In the genomic region with DNA sequence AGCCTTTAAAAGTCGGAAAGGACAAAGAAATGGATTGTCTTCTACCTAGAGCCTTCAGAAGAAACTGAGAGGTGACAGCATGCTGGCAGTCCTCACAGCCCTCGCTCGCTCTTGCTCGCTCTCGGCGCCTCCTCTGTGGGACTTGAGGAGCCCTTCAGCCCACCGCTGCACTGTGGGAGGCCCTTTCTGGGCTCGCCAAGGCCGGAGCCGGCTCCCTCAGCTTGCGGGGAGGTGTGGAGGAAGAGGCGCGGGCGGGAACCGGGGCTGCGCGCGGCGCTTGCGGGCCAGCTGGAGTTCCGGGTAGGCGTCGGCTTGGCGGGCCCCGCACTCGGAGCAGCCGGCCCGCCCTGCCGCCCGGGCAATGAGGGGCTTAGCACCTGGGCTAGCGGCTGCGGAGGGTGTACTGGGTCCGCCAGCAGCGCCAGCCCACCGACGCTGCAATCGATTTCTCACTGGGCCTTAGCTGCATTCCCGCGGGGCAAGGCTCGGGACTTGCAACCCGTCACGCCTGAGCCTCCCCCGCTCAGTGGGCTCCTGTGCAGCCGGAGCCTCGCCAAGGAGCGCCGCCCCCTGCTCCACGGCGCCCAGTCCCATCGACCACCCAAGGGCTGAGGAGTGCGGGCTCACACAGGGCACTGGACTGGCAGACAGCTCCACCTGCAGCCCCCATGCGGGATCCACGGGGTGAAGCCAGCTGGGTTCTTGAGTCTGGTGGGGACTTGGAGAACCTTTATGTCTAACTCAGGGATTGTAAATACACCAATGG, we compare ENCODE assay signal across 29 cellular contexts.
"Had no signal": no experiment of that assay in that cellular context is flagged by ENCODE, and none has a peak within 500 bp of the region (broad histone marks: within the 10 kb centered on the region; RNA-seq: fewer than 3 reads in every experiment).

No MANE protein-coding gene starts in this region.

- H3K27ac ChIP-seq: colonic mucosa, esophagus squamous epithelium, neutrophil, pancreas, right lobe of liver, thoracic aorta, tibial nerve, upper lobe of left lung, uterus had no signal

- ATAC-seq: left lobe of liver; mucosa of descending colon; natural killer cell treated with Interleukin-12 subunit alpha and Interleukin-12 subunit beta and Interleukin-15 and Interleukin-18, amount 100 ng/mL, for 72 hours; pancreas; right lobe of liver; stimulated activated effector memory CD8-positive, alpha-beta T cell treated with anti-CD3 and anti-CD28 coated beads, Interleukin-12 subunit alpha, Interleukin-12 subunit beta, amount 100 ng/mL, for 72 hours had no signal

- H3K27me3 Mint-ChIP-seq: dendritic cell treated with granulocyte-macrophage colony-stimulating factor and Interleukin-4, amounts not matched to agents 40 ng/mL and 50 ng/mL, for 4 days; naive B cell; natural killer cell treated with Interleukin-12 subunit alpha and Interleukin-12 subunit beta and Interleukin-15 and Interleukin-18, amount 100 ng/mL, for 72 hours; progenitor cell of endocrine pancreas had no signal

- H3K36me3 ChIP-seq: colonic mucosa, esophagus squamous epithelium, neutrophil, pancreas, right lobe of liver, thoracic aorta, tibial nerve, upper lobe of left lung, uterus had no signal

- H3K9me3 ChIP-seq: colonic mucosa, neutrophil, pancreas, right lobe of liver, thoracic aorta, uterus had no signal

- H3K4me1 Mint-ChIP-seq: mesothelial cell of epicardium; naive B cell; neural crest cell; stimulated activated effector memory CD8-positive, alpha-beta T cell treated with anti-CD3 and anti-CD28 coated beads, Interleukin-12 subunit alpha, Interleukin-12 subunit beta, amount 100 ng/mL, for 72 hours had no signal

- H3K27ac Mint-ChIP-seq: dendritic cell treated with granulocyte-macrophage colony-stimulating factor and Interleukin-4, amounts not matched to agents 40 ng/mL and 50 ng/mL, for 4 days; mesothelial cell of epicardium; naive B cell; natural killer cell treated with Interleukin-12 subunit alpha and Interleukin-12 subunit beta and Interleukin-15 and Interleukin-18, amount 100 ng/mL, for 72 hours; progenitor cell of endocrine pancreas; stimulated activated effector memory CD8-positive, alpha-beta T cell treated with anti-CD3 and anti-CD28 coated beads, Interleukin-12 subunit alpha, Interleukin-12 subunit beta, amount 100 ng/mL, for 72 hours had no signal

- H3K4me1 ChIP-seq: colonic mucosa, esophagus squamous epithelium, pancreas, right lobe of liver, tibial nerve, upper lobe of left lung, uterus had no signal

- DNase-seq: colonic mucosa; effector memory CD4-positive, alpha-beta T cell; erythroblast; esophagus squamous epithelium; mesenchymal stem cell; mucosa of descending colon; naive B cell; right lobe of liver; stimulated activated CD4-positive, alpha-beta T cell treated with anti-CD3 and anti-CD28 coated beads, Interleukin-2, amount 100 ng/mL, for 24 hours; stimulated activated CD4-positive, alpha-beta T cell treated with anti-CD3 and anti-CD28 coated beads, Interleukin-4, amount 100 ng/mL, for 24 hours; stimulated activated naive CD4-positive, alpha-beta T cell treated with Interleukin-2 at 50 U/mL for 16 hours; substantia nigra; uterus had no signal

- H3K36me3 Mint-ChIP-seq: mesothelial cell of epicardium; naive B cell; stimulated activated effector memory CD8-positive, alpha-beta T cell treated with anti-CD3 and anti-CD28 coated beads, Interleukin-12 subunit alpha, Interleukin-12 subunit beta, amount 100 ng/mL, for 72 hours had no signal

- H3K4me3 Mint-ChIP-seq: dendritic cell treated with granulocyte-macrophage colony-stimulating factor and Interleukin-4, amounts not matched to agents 40 ng/mL and 50 ng/mL, for 4 days; mesothelial cell of epicardium; naive B cell; natural killer cell treated with Interleukin-12 subunit alpha and Interleukin-12 subunit beta and Interleukin-15 and Interleukin-18, amount 100 ng/mL, for 72 hours; neural crest cell; stimulated activated effector memory CD8-positive, alpha-beta T cell treated with anti-CD3 and anti-CD28 coated beads, Interleukin-12 subunit alpha, Interleukin-12 subunit beta, amount 100 ng/mL, for 72 hours had no signal

- H3K4me3 ChIP-seq: colonic mucosa, esophagus squamous epithelium, mucosa of descending colon, pancreas, right lobe of liver, smooth muscle cell, thoracic aorta, tibial nerve, upper lobe of left lung, uterus had no signal

- H3K27me3 ChIP-seq: colonic mucosa, esophagus squamous epithelium, neutrophil, pancreas, right lobe of liver, tibial nerve, upper lobe of left lung, uterus had no signal

- FAIRE-seq: endometrium, frontal cortex, keratinocyte, pancreas had no signal
